In the genomic region with DNA sequence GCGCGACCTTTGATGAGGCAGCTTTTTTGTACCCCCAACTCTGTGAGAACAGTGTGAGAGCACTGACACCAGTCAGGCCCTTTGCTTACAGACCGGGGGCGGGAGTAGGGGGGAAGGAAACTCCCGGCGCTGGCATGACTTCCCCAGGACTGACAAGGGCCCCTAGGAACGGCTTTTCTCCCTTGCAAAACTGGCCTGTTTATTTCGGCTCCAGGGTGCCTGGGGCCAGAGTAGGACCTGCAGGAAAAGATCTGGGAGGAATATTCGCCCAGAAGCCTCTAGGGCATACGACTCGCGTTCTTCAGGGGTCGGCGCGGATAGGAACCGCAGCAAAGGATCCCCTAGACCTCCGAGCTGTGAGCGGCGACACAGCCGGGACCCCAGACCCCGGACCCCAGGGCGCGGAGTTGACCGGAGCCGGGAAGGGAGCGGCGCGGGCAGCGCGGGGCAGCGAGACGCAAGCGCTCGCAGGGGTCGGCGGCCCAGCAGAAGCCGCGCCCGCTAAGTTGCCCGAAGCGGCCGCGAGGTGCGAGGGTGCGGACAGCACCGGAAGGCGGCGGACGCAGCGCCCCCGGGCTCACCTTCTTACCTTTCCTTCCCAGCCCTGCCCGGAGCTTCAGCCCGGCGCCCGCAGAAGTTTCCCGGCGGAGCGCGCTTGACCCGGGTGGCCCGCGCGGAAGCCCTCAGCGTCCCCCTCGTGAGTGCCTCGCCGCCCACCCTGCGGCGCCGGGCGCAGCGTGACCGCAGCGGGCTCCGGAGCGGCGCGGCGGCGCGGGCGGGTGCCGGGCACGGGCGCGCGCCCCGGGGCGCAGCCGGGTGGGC, we compare ENCODE assay signal across 9 cellular contexts. TPM values are rescaled to one million over a fixed set of nuclear protein-coding genes. Genes with fewer than 3 reads are reported as not detected.
A peak's percentile ranks its signal among the peaks of the same experiment; 100 is the strongest.
DNase-seq lines count a peak whose midpoint lies in the region; ATAC-seq and TF ChIP-seq lines count a peak whose summit lies in the region.
"Had no signal": no experiment of that assay in that cellular context is flagged by ENCODE, and none has a peak within 500 bp of the region (broad histone marks: within the 10 kb centered on the region; RNA-seq: fewer than 3 reads in every experiment).

A gene with protein sequence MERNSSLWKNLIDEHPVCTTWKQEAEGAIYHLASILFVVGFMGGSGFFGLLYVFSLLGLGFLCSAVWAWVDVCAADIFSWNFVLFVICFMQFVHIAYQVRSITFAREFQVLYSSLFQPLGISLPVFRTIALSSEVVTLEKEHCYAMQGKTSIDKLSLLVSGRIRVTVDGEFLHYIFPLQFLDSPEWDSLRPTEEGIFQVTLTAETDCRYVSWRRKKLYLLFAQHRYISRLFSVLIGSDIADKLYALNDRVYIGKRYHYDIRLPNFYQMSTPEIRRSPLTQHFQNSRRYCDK (minus strand): TSS at position 771 of the 822 bp plus-strand sequence. CDS start 18,105 bp downstream, outside the sequence.

- H3K27ac Mint-ChIP-seq in T-helper 17 cell, result no peak within 1 kb of the TSS
- H3K27ac Mint-ChIP-seq: IgD-negative memory B cell had no signal

- H3K36me3 ChIP-seq in BE2C (no peaks in the 10 kb centered on the region), ectodermal cell (ENCODE audit: control insufficient read depth, insufficient read depth, low read length) (no peaks in the 10 kb centered on the region), thyroid gland (no peaks in the 10 kb centered on the region)

- peaks cover 3% of the 10 kb centered on the region for H3K4me1 ChIP-seq in BE2C
- H3K4me1 ChIP-seq in ectodermal cell (ENCODE audit: control insufficient read depth, insufficient read depth, low read length), result no peaks in the 10 kb centered on the region
- H3K4me1 ChIP-seq in thyroid gland, result no peaks in the 10 kb centered on the region

- H3K27me3 Mint-ChIP-seq in T-helper 17 cell, result peaks cover 60% of the 10 kb centered on the region

- peaks cover 3% of the 10 kb centered on the region for H3K36me3 Mint-ChIP-seq in T-helper 17 cell (ENCODE audit: low read depth)

- TF ChIP-seq POLR2A in thyroid gland (IDR thresholded peaks at IDR 0.05), result no peak

- no peak within 1 kb of the TSS for H3K4me3 Mint-ChIP-seq in T-helper 17 cell

- H3K27me3 ChIP-seq in BE2C (no peaks in the 10 kb centered on the region), ectodermal cell (ENCODE audit: control insufficient read depth, insufficient read depth, low read length, poor library complexity, severe bottlenecking) (peaks cover 47% of the 10 kb centered on the region), thyroid gland (no peaks in the 10 kb centered on the region)

- H3K9me3 ChIP-seq in BE2C, result no peaks in the 10 kb centered on the region
- H3K9me3 ChIP-seq in ectodermal cell (ENCODE audit: control insufficient read depth, low read length), result no peaks in the 10 kb centered on the region
- H3K9me3 ChIP-seq in thyroid gland, result no peaks in the 10 kb centered on the region
- no peaks in the 10 kb centered on the region for H3K9me3 ChIP-seq in T-helper 17 cell (ENCODE audit: control insufficient read depth, low read length, poor library complexity, severe bottlenecking)

- H3K27ac ChIP-seq in ectodermal cell (ENCODE audit: insufficient read depth, low read depth, low read length, poor library complexity, severe bottlenecking) (no peak within 1 kb of the TSS), thyroid gland (no peak within 1 kb of the TSS)

- ATAC-seq in GM18868 (IDR thresholded peaks at IDR 0.05; ENCODE audit: unreplicated experiment) (peak; percentile 40), T-helper 17 cell (no peak), GM21825 (IDR thresholded peaks at IDR 0.05; ENCODE audit: unreplicated experiment) (no peak)

- peaks cover 2% of the 10 kb centered on the region for H3K4me1 Mint-ChIP-seq in T-helper 17 cell

- H3K4me3 ChIP-seq in BE2C (ENCODE audit: low read depth, low read length) (peak within 1 kb of the TSS; percentile 77), ectodermal cell (ENCODE audit: insufficient read depth, low read depth, low read length) (peak within 1 kb of the TSS; percentile 56), thyroid gland (replicated peaks in 1 of 3) (peak within 1 kb of the TSS in 2 of 3 donors; percentile 7 to 31)

- no peak; the same call in 1 of the 2 replicates for TF ChIP-seq CTCF in BE2C (IDR thresholded peaks at IDR 0.05; ENCODE audit: low read depth, low read length)
- TF ChIP-seq CTCF in thyroid gland (IDR thresholded peaks at IDR 0.05), result no peak

- peak; percentile 68 for DNase-seq in BE2C
- DNase-seq in NCI-H69 (lab: John Stamatoyannopoulos, UW), result peak; percentile 86
- DNase-seq in medulla oblongata (ENCODE audit: extremely low spot score), result peak; percentile 38
- peak; percentile 19 to 24 for DNase-seq in thyroid gland
- no peak for DNase-seq in T-helper 17 cell

- intact Hi-C loops in thyroid gland (cut with DNase I), result no loop called here

- WGBS in ectodermal cell, 2 experiments, result 2% methylated on average over 90 of the region's 90 CpGs
- WGBS in thyroid gland, 2 donors, result 11 to 14% methylated on average over 14 to 42 of the region's 90 CpGs

RNA-seq across cellular contexts. Expression of the gene that starts here (rescaled TPM):
- 31.1 TPM for polyA plus RNA-seq in BE2C (2012; ENCODE audit: insufficient read depth, insufficient read length, low read depth)
- 1.1 TPM for polyA plus RNA-seq in ectodermal cell (2013, experiment 1 of 4)
- polyA plus RNA-seq in ectodermal cell (2013, experiment 2 of 4), result 1.5 TPM
- polyA plus RNA-seq in ectodermal cell (2013, experiment 3 of 4), result 1.7 TPM
- polyA plus RNA-seq in ectodermal cell (2013, experiment 4 of 4), result 1.5 TPM
- total RNA-seq in thyroid gland (under 1 TPM in 1 of 4 donors, not detected in 3; 0.33 TPM), T-helper 17 cell (not detected)
- polyA plus RNA-seq: IgD-negative memory B cell had no signal

Comparison
In these comparisons a context has a peak if more than half of its experiments do, and no peak if none do; other contexts are left out.
1. Peak in DNase-seq and H3K4me3 ChIP-seq in thyroid gland; RNA of the gene not detected or under 1 TPM.
2. DNase-seq: peak in BE2C (single experiment), NCI-H69 (single experiment) and medulla oblongata (single experiment); none in T-helper 17 cell (0 of 3).
3. H3K4me3 ChIP-seq: peak in every context shown above with its lines; median percentile 77 in BE2C; 56 in ectodermal cell; 19 in thyroid gland.